Comparison of ENCODE assay signal across 1 cellular context in the genomic region with DNA sequence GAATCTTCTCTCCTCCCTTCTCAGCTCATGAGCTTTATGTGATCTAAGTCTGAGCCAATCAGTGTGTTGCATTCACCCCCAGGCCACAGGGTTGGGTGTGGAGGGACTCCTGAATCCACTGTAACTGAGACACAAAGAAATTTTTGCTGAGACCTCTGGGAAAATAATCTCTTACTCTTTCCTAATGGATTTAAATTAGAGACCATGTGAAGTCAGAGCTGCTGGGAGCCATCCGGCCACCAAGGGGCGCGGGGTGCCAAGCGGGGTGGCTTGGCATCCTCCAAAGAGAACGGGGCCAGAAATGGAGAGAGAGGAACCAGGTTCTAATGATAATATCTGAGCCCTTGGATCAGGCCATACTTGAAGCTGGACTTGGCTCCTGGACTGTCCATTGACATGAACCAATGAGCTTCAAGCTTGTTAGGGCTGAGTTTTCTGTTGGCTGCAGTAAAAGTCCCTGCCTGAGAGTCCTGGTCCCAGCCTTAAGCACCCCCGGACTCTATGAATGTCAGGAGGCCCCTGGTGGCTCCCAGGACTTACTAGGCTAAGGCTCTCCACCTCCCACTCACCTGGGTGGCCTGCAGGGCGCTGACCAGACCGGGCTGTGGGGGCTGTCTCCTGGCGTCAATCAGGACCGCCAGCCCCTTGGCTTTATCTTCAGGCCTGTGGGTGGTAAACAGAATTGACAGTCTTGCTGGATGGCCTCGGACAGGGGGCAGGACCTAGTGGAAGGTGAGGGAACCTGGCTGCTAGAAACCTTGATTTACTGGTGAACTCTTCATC.
TF ChIP-seq lines count a peak whose summit lies in the region.

No MANE protein-coding gene starts in this region.

TF ChIP-seq in HepG2, 621 proteins besides CTCF, POLR2A, EP300 and RAD21 (continued from another document):
- TF ChIP-seq, protein P1, sequence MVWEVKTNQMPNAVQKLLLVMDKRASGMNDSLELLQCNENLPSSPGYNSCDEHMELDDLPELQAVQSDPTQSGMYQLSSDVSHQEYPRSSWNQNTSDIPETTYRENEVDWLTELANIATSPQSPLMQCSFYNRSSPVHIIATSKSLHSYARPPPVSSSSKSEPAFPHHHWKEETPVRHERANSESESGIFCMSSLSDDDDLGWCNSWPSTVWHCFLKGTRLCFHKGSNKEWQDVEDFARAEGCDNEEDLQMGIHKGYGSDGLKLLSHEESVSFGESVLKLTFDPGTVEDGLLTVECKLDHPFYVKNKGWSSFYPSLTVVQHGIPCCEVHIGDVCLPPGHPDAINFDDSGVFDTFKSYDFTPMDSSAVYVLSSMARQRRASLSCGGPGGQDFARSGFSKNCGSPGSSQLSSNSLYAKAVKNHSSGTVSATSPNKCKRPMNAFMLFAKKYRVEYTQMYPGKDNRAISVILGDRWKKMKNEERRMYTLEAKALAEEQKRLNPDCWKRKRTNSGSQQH (CRISPR knock-in tag; IDR thresholded peaks at IDR 0.05; ENCODE audit: low read depth) = no peak
- no peak for TF ChIP-seq HCFC1 (IDR thresholded peaks at IDR 0.05; ENCODE audit: low read depth, low read length)
- TF ChIP-seq DPF2 (CRISPR knock-in tag; IDR thresholded peaks at IDR 0.05; ENCODE audit: borderline replicate concordance, low read depth) = no peak
- TF ChIP-seq ELF4 (CRISPR knock-in tag; IDR thresholded peaks at IDR 0.05; ENCODE audit: borderline replicate concordance) = no peak
- no peak for TF ChIP-seq FOSL2 (CRISPR knock-in tag; IDR thresholded peaks at IDR 0.05)
- no peak for TF ChIP-seq ISX (CRISPR knock-in tag; conservative IDR thresholded peaks at IDR 0.05)
- no peak for TF ChIP-seq ZFAT (CRISPR knock-in tag; conservative IDR thresholded peaks at IDR 0.05)
- TF ChIP-seq, protein P2, sequence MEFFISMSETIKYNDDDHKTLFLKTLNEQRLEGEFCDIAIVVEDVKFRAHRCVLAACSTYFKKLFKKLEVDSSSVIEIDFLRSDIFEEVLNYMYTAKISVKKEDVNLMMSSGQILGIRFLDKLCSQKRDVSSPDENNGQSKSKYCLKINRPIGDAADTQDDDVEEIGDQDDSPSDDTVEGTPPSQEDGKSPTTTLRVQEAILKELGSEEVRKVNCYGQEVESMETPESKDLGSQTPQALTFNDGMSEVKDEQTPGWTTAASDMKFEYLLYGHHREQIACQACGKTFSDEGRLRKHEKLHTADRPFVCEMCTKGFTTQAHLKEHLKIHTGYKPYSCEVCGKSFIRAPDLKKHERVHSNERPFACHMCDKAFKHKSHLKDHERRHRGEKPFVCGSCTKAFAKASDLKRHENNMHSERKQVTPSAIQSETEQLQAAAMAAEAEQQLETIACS (CRISPR knock-in tag; IDR thresholded peaks at IDR 0.05) = no peak
- TF ChIP-seq ZFP36L2 (CRISPR knock-in tag; IDR thresholded peaks at IDR 0.05) = no peak
- no peak for TF ChIP-seq ZNF550 (CRISPR knock-in tag; IDR thresholded peaks at IDR 0.05; ENCODE audit: borderline replicate concordance)
- TF ChIP-seq FOXK1 (CRISPR knock-in tag; IDR thresholded peaks at IDR 0.05; ENCODE audit: borderline replicate concordance, low read depth) = no peak
- TF ChIP-seq JUN (CRISPR knock-in tag; IDR thresholded peaks at IDR 0.05) = no peak
- no peak for TF ChIP-seq ZNF260 (CRISPR knock-in tag; IDR thresholded peaks at IDR 0.05; ENCODE audit: borderline replicate concordance, low read depth)
- TF ChIP-seq, protein P3, sequence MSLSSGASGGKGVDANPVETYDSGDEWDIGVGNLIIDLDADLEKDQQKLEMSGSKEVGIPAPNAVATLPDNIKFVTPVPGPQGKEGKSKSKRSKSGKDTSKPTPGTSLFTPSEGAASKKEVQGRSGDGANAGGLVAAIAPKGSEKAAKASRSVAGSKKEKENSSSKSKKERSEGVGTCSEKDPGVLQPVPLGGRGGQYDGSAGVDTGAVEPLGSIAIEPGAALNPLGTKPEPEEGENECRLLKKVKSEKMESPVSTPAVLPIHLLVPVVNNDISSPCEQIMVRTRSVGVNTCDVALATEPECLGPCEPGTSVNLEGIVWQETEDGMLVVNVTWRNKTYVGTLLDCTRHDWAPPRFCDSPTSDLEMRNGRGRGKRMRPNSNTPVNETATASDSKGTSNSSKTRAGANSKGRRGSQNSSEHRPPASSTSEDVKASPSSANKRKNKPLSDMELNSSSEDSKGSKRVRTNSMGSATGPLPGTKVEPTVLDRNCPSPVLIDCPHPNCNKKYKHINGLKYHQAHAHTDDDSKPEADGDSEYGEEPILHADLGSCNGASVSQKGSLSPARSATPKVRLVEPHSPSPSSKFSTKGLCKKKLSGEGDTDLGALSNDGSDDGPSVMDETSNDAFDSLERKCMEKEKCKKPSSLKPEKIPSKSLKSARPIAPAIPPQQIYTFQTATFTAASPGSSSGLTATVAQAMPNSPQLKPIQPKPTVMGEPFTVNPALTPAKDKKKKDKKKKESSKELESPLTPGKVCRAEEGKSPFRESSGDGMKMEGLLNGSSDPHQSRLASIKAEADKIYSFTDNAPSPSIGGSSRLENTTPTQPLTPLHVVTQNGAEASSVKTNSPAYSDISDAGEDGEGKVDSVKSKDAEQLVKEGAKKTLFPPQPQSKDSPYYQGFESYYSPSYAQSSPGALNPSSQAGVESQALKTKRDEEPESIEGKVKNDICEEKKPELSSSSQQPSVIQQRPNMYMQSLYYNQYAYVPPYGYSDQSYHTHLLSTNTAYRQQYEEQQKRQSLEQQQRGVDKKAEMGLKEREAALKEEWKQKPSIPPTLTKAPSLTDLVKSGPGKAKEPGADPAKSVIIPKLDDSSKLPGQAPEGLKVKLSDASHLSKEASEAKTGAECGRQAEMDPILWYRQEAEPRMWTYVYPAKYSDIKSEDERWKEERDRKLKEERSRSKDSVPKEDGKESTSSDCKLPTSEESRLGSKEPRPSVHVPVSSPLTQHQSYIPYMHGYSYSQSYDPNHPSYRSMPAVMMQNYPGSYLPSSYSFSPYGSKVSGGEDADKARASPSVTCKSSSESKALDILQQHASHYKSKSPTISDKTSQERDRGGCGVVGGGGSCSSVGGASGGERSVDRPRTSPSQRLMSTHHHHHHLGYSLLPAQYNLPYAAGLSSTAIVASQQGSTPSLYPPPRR (CRISPR knock-in tag; IDR thresholded peaks at IDR 0.05; ENCODE audit: borderline replicate concordance) = no peak
